Comparison of ENCODE assay signal across 33 cellular contexts in genomic region chr17:21396237-21396636, GRCh38. TPM values are rescaled to one million over a fixed set of nuclear protein-coding genes. Genes with fewer than 3 reads are reported as not detected.
"Had no signal": no experiment of that assay in that cellular context is flagged by ENCODE, and none has a peak within 500 bp of the region (broad histone marks: within the 10 kb centered on the region; RNA-seq: fewer than 3 reads in every experiment).

No MANE protein-coding gene starts in this region.

- H3K36me3 Mint-ChIP-seq: activated naive CD4-positive, alpha-beta T cell treated with anti-CD3 and anti-CD28 coated beads, Interleukin-2, amount 50 U/mL, for 72 hours had no signal

- H3K4me3 ChIP-seq: adrenal gland, body of pancreas, breast epithelium, SJCRH30, SK-N-MC had no signal

- H3K27ac ChIP-seq: body of pancreas, KMS-11, SJCRH30, SK-N-MC, WERI-Rb-1 had no signal

- ATAC-seq: activated CD8-positive, alpha-beta T cell treated with anti-CD3 and anti-CD28 coated beads for 36 hours; activated naive CD4-positive, alpha-beta T cell treated with anti-CD3 and anti-CD28 coated beads, Interleukin-2, amount 50 U/mL, for 72 hours; body of pancreas; Panc1 had no signal

- H3K4me1 ChIP-seq: adrenal gland, body of pancreas, breast epithelium had no signal

- H3K9ac ChIP-seq: KMS-11 had no signal

- H3K4me2 ChIP-seq: KMS-11 had no signal

- FAIRE-seq: astrocyte had no signal

- H3K36me3 ChIP-seq: adrenal gland, breast epithelium, SJCRH30, WERI-Rb-1 had no signal

- H3K9me3 Mint-ChIP-seq: activated CD4-positive, alpha-beta T cell treated with anti-CD3 and anti-CD28 coated beads, Interleukin-2, amount 10 ng/mL, durations not matched to agents 24 days and 14 days; activated CD8-positive, alpha-beta T cell treated with anti-CD3 and anti-CD28 coated beads for 36 hours; activated naive CD4-positive, alpha-beta T cell treated with anti-CD3 and anti-CD28 coated beads for 36 hours; activated naive CD4-positive, alpha-beta T cell treated with anti-CD3 and anti-CD28 coated beads, Interleukin-2, amount 50 U/mL, for 72 hours; activated T-cell treated with anti-CD3 and anti-CD28 coated beads, Interleukin-2, amount 50 U/mL, for 24 hours; activated T-helper 1 cell treated with anti-CD3 and anti-CD28 coated beads, Interleukin-12 subunit alpha, Interleukin-12 subunit beta, Interleukin-2, Interleukin-4 antibody, amounts not matched to agents 30 ng/mL and 10 ng/mL and 1 ng/mL, durations not matched to agents 14 hours and 24 hours and 36 hours had no signal

- DNase-seq: activated CD4-positive, alpha-beta T cell treated with anti-CD3 and anti-CD28 coated beads, Interleukin-2, amount 10 ng/mL, durations not matched to agents 24 days and 14 days; activated CD4-positive, alpha-beta T cell treated with anti-CD3 and anti-CD28 coated beads, Interleukin-2, amount 50 U/mL, for 4 hours; activated CD4-positive, CD25-positive, alpha-beta regulatory T cell; activated CD8-positive, alpha-beta T cell treated with anti-CD3 and anti-CD28 coated beads for 36 hours; activated gamma-delta T cell treated with Interleukin-2 at 50 U/mL for 16 hours; activated naive CD4-positive, alpha-beta T cell treated with anti-CD3 and anti-CD28 coated beads for 36 hours; activated T-cell treated with anti-CD3 and anti-CD28 coated beads, Interleukin-2, amount 50 U/mL, for 24 hours; adrenal gland; body of pancreas; caudate nucleus; cerebellar nuclear complex; NCI-H1048; NCI-H1105 treated with DMSO at 0.1 percent for 48 hours; NCI-H1436; NCI-H1694; NCI-H1930; NCI-H2081 treated with DMSO at 0.1 percent for 48 hours; NCI-H345; NCI-H524 treated with DMSO at 0.1 percent for 48 hours; SHP77; SJCRH30; T1000; WERI-Rb-1 had no signal

- H3K9me3 ChIP-seq: adrenal gland, body of pancreas, breast epithelium, SJCRH30 had no signal

- H3K27me3 ChIP-seq: adrenal gland, body of pancreas, breast epithelium had no signal

- H3K4me3 Mint-ChIP-seq: activated CD4-positive, alpha-beta T cell treated with anti-CD3 and anti-CD28 coated beads, Interleukin-2, amount 10 ng/mL, durations not matched to agents 24 days and 14 days; activated CD8-positive, alpha-beta T cell treated with anti-CD3 and anti-CD28 coated beads for 36 hours; activated naive CD4-positive, alpha-beta T cell treated with anti-CD3 and anti-CD28 coated beads for 36 hours; activated T-cell treated with anti-CD3 and anti-CD28 coated beads, Interleukin-2, amount 50 U/mL, for 24 hours; activated T-helper 1 cell treated with anti-CD3 and anti-CD28 coated beads, Interleukin-12 subunit alpha, Interleukin-12 subunit beta, Interleukin-2, Interleukin-4 antibody, amounts not matched to agents 30 ng/mL and 10 ng/mL and 1 ng/mL, durations not matched to agents 14 hours and 24 hours and 36 hours had no signal

- H3K4me1 Mint-ChIP-seq: activated CD4-positive, alpha-beta T cell treated with anti-CD3 and anti-CD28 coated beads, Interleukin-2, amount 10 ng/mL, durations not matched to agents 24 days and 14 days had no signal

- H3K27ac Mint-ChIP-seq: activated CD4-positive, alpha-beta T cell treated with anti-CD3 and anti-CD28 coated beads, Interleukin-2, amount 10 ng/mL, durations not matched to agents 24 days and 14 days; activated CD8-positive, alpha-beta T cell treated with anti-CD3 and anti-CD28 coated beads for 36 hours; activated naive CD4-positive, alpha-beta T cell treated with anti-CD3 and anti-CD28 coated beads for 36 hours; activated T-cell treated with anti-CD3 and anti-CD28 coated beads, Interleukin-2, amount 50 U/mL, for 24 hours; activated T-helper 1 cell treated with anti-CD3 and anti-CD28 coated beads, Interleukin-12 subunit alpha, Interleukin-12 subunit beta, Interleukin-2, Interleukin-4 antibody, amounts not matched to agents 30 ng/mL and 10 ng/mL and 1 ng/mL, durations not matched to agents 14 hours and 24 hours and 36 hours had no signal

- H3K27me3 Mint-ChIP-seq: activated CD4-positive, alpha-beta T cell treated with anti-CD3 and anti-CD28 coated beads, Interleukin-2, amount 10 ng/mL, durations not matched to agents 24 days and 14 days; activated CD8-positive, alpha-beta T cell treated with anti-CD3 and anti-CD28 coated beads for 36 hours had no signal

RNA-seq across cellular contexts. Expression of gene KCNJ12, which starts 20.1 kb away (rescaled TPM):
- total RNA-seq: activated CD4-positive, alpha-beta T cell treated with anti-CD3 and anti-CD28 coated beads, Interleukin-2, amount 10 ng/mL, durations not matched to agents 24 days and 14 days; activated CD8-positive, alpha-beta T cell treated with anti-CD3 and anti-CD28 coated beads for 36 hours; activated naive CD4-positive, alpha-beta T cell treated with anti-CD3 and anti-CD28 coated beads for 36 hours; activated naive CD4-positive, alpha-beta T cell treated with anti-CD3 and anti-CD28 coated beads, Interleukin-2, amount 50 U/mL, for 72 hours; activated T-helper 1 cell treated with anti-CD3 and anti-CD28 coated beads, Interleukin-12 subunit alpha, Interleukin-12 subunit beta, Interleukin-2, Interleukin-4 antibody, amounts not matched to agents 30 ng/mL and 10 ng/mL and 1 ng/mL, durations not matched to agents 14 hours and 24 hours and 36 hours; RPMI7951; T-helper 1 cell treated with Interleukin-12 subunit alpha and Interleukin-12 subunit beta and Interleukin-4 antibody, amounts not matched to agents 30 ng/mL and 1 ng/mL, for 36 hours; T-helper 2 cell treated with Interferon-gamma antibody and Interleukin-4, amounts not matched to agents 100 ng/mL and 5 ng/mL, for 36 hours had no signal
